Comparison of ENCODE assay signal across 19 cellular contexts in genomic region chr4:138256608-138257007, GRCh38.
"Had no signal": no experiment of that assay in that cellular context is flagged by ENCODE, and none has a peak within 500 bp of the region (broad histone marks: within the 10 kb centered on the region; RNA-seq: fewer than 3 reads in every experiment).

No MANE protein-coding gene starts in this region.

- H3K9me3 ChIP-seq: heart right ventricle, lower lobe of right lung, mucosa of descending colon, spleen, thoracic aorta, upper lobe of left lung had no signal

- H3K27me3 ChIP-seq: heart right ventricle, spleen, upper lobe of left lung had no signal

- H3K36me3 ChIP-seq: heart right ventricle, lower lobe of right lung, spleen, thoracic aorta, upper lobe of left lung had no signal

- DNase-seq: activated CD4-positive, alpha-beta memory T cell treated with anti-CD3 and anti-CD28 coated beads, Interleukin-2, amount 10 ng/mL, durations not matched to agents 7 days and 5 days; activated CD4-positive, alpha-beta T cell treated with anti-CD3 and anti-CD28 coated beads for 48 hours; activated effector memory CD4-positive, alpha-beta T cell treated with Interleukin-2 at 50 U/mL for 16 hours; activated naive CD4-positive, alpha-beta T cell treated with anti-CD3 and anti-CD28 coated beads for 36 hours; activated T-cell treated with anti-CD3 and anti-CD28 coated beads, Interleukin-2, amount 50 U/mL, for 72 hours; cerebellar nuclear complex; heart right ventricle; islet precursor cell; lower lobe of right lung; mesendoderm; mucosa of descending colon; retina; spleen; stimulated activated CD4-positive, alpha-beta T cell treated with anti-CD3 and anti-CD28 coated beads, Interleukin-4, amount 100 ng/mL, for 1 hour; stimulated activated naive CD4-positive, alpha-beta T cell had no signal

- H3K4me1 ChIP-seq: heart right ventricle, lower lobe of right lung, upper lobe of left lung had no signal

- H3K27ac ChIP-seq: coronary artery, heart right ventricle, lower lobe of right lung, spleen, thoracic aorta, upper lobe of left lung had no signal

- ATAC-seq: activated T-cell treated with anti-CD3 and anti-CD28 coated beads, Interleukin-2, amount 50 U/mL, for 72 hours; heart right ventricle; left lobe of liver; lower lobe of right lung; mucosa of descending colon had no signal

- H3K4me3 ChIP-seq: coronary artery, heart right ventricle, lower lobe of right lung, mucosa of descending colon, spleen, thoracic aorta, upper lobe of left lung had no signal
